26 cellular contexts compared by ENCODE assay signal in genomic region chr15:50168778-50169411, GRCh38. TPM values are rescaled to one million over a fixed set of nuclear protein-coding genes. Genes with fewer than 3 reads are reported as not detected.
DNase-seq lines count a peak whose midpoint lies in the region; ATAC-seq and TF ChIP-seq lines count a peak whose summit lies in the region.
"Had no signal": no experiment of that assay in that cellular context is flagged by ENCODE, and none has a peak within 500 bp of the region (broad histone marks: within the 10 kb centered on the region; RNA-seq: fewer than 3 reads in every experiment).

No MANE protein-coding gene starts in this region.

- peaks cover 13% of the 10 kb centered on the region for H3K4me1 Mint-ChIP-seq in endodermal cell
- H3K4me1 Mint-ChIP-seq in neural progenitor cell: peaks cover 10% of the 10 kb centered on the region
- H3K4me1 Mint-ChIP-seq: activated T-helper 17 cell treated with anti-CD3 and anti-CD28 coated beads, Interleukin-2, amount 50 U/mL, for 72 hours; IgD-negative memory B cell had no signal

- ATAC-seq in GM21526 (IDR thresholded peaks at IDR 0.05; ENCODE audit: low FRiP score, unreplicated experiment): no peak
- ATAC-seq: activated naive CD4-positive, alpha-beta T cell treated with anti-CD3 and anti-CD28 coated beads, Interleukin-2, amount 50 U/mL, for 72 hours; activated T-helper 17 cell treated with anti-CD3 and anti-CD28 coated beads, Interleukin-2, amount 50 U/mL, for 72 hours; heart left ventricle; stimulated activated naive CD8-positive, alpha-beta T cell treated with anti-CD3 and anti-CD28 coated beads, Interleukin-15, amount 100 ng/mL, for 72 hours had no signal

- H3K36me3 Mint-ChIP-seq in endodermal cell (ENCODE audit: low read depth) (peaks cover 9% of the 10 kb centered on the region), neural progenitor cell (no peaks in the 10 kb centered on the region)

- no peaks in the 10 kb centered on the region for H3K27me3 ChIP-seq in endodermal cell (ENCODE audit: control insufficient read depth, insufficient read depth, low read length, poor library complexity, severe bottlenecking)
- no peaks in the 10 kb centered on the region for H3K27me3 ChIP-seq in neural progenitor cell
- H3K27me3 ChIP-seq: heart left ventricle had no signal

- H3K9me3 ChIP-seq in endodermal cell (ENCODE audit: control insufficient read depth, low read length) (peaks cover 12% of the 10 kb centered on the region), neural progenitor cell (ENCODE audit: low read depth) (no peaks in the 10 kb centered on the region)
- H3K9me3 ChIP-seq: heart left ventricle had no signal

- H3K27me3 Mint-ChIP-seq in endodermal cell (ENCODE audit: insufficient read depth) (peaks cover 4% of the 10 kb centered on the region), neural progenitor cell (ENCODE audit: insufficient read depth, low read depth) (peaks cover 9% of the 10 kb centered on the region)
- H3K27me3 Mint-ChIP-seq: activated CD4-positive, alpha-beta memory T cell treated with anti-CD3 and anti-CD28 coated beads, Interleukin-2, amount 10 ng/mL, durations not matched to agents 7 days and 5 days had no signal

- H3K4me2 ChIP-seq in neural progenitor cell: no peak overlapping the region

- H3K4me3 ChIP-seq in endodermal cell (ENCODE audit: low read length): peak overlapping the region; percentile 47
- no peak overlapping the region for H3K4me3 ChIP-seq in neural progenitor cell
- H3K4me3 ChIP-seq: heart left ventricle had no signal

- no peak for TF ChIP-seq CTCF in endodermal cell (conservative IDR thresholded peaks at IDR 0.05)
- TF ChIP-seq CTCF in neural progenitor cell (IDR thresholded peaks at IDR 0.05): no peak

- no peaks in the 10 kb centered on the region for H3K79me2 ChIP-seq in neural progenitor cell (ENCODE audit: low read depth)

- H3K4me3 Mint-ChIP-seq in endodermal cell (no peak overlapping the region), neural progenitor cell (no peak overlapping the region)
- H3K4me3 Mint-ChIP-seq: activated CD4-positive, alpha-beta memory T cell treated with anti-CD3 and anti-CD28 coated beads, Interleukin-2, amount 10 ng/mL, durations not matched to agents 7 days and 5 days; activated T-helper 17 cell treated with anti-CD3 and anti-CD28 coated beads, Interleukin-2, amount 50 U/mL, for 72 hours; CD4-positive, alpha-beta T cell; IgD-negative memory B cell; stimulated activated naive CD8-positive, alpha-beta T cell treated with anti-CD3 and anti-CD28 coated beads, Interleukin-15, amount 100 ng/mL, for 72 hours had no signal

- H3K36me3 ChIP-seq in endodermal cell (ENCODE audit: control insufficient read depth, insufficient read depth, low read length) (no peaks in the 10 kb centered on the region), neural progenitor cell (no peaks in the 10 kb centered on the region)
- H3K36me3 ChIP-seq: heart left ventricle had no signal

- peak overlapping the region; percentile 87 for H3K27ac Mint-ChIP-seq in endodermal cell
- no peak overlapping the region for H3K27ac Mint-ChIP-seq in neural progenitor cell
- H3K27ac Mint-ChIP-seq: activated CD4-positive, alpha-beta memory T cell treated with anti-CD3 and anti-CD28 coated beads, Interleukin-2, amount 10 ng/mL, durations not matched to agents 7 days and 5 days; activated naive CD4-positive, alpha-beta T cell treated with anti-CD3 and anti-CD28 coated beads, Interleukin-2, amount 50 U/mL, for 72 hours; CD4-positive, alpha-beta T cell; IgD-negative memory B cell; stimulated activated naive CD8-positive, alpha-beta T cell treated with anti-CD3 and anti-CD28 coated beads, Interleukin-15, amount 100 ng/mL, for 72 hours had no signal

- peak; percentile 2 for DNase-seq in NCI-H2227 (lab: John Stamatoyannopoulos, UW; ENCODE audit: unreplicated experiment)
- DNase-seq in NCI-H2227 treated with DMSO at 0.1 percent for 48 hours (lab: John Stamatoyannopoulos, UW): no peak
- DNase-seq in NCI-H187 treated with DMSO at 0.1 percent for 48 hours (lab: John Stamatoyannopoulos, UW): peak; percentile 38
- DNase-seq in endodermal cell: no peak
- no peak for DNase-seq in neural progenitor cell (ENCODE audit: low spot score)
- DNase-seq in mesenteric fat pad (ENCODE audit: low spot score): no peak
- DNase-seq in HUDEP-2 (lab: John Stamatoyannopoulos, UW; ENCODE audit: unreplicated experiment in 76 of 76): no peak
- DNase-seq: activated CD4-positive, alpha-beta memory T cell treated with anti-CD3 and anti-CD28 coated beads, Interleukin-2, amount 10 ng/mL, durations not matched to agents 7 days and 5 days; activated CD4-positive, CD25-positive, alpha-beta regulatory T cell treated with anti-CD3 and anti-CD28 coated beads, Interleukin-2, amount 50 U/mL, for 72 hours; activated CD8-positive, alpha-beta memory T cell treated with anti-CD3 and anti-CD28 coated beads, Interleukin-2, amount 50 U/mL, for 48 hours; AML-193; CD4-positive, alpha-beta T cell; effector memory CD4-positive, alpha-beta T cell; GOT3; NCI-H1092 treated with DMSO at 0.1 percent for 48 hours; NCI-H2081; NCI-H510A treated with DMSO at 0.1 percent for 48 hours; small intestine; stimulated activated CD8-positive, alpha-beta memory T cell treated with anti-CD3 and anti-CD28 coated beads, Interleukin-4, amount 100 ng/mL, for 48 hours; stimulated activated naive CD8-positive, alpha-beta T cell treated with anti-CD3 and anti-CD28 coated beads, Interleukin-15, amount 100 ng/mL, for 72 hours; T-helper 1 cell had no signal

- H3K4me1 ChIP-seq in endodermal cell (ENCODE audit: control insufficient read depth, insufficient read depth, low read length) (peaks cover 8% of the 10 kb centered on the region), neural progenitor cell (no peaks in the 10 kb centered on the region)
- H3K4me1 ChIP-seq: heart left ventricle had no signal

- no peaks in the 10 kb centered on the region for H3F3A ChIP-seq in neural progenitor cell (ENCODE audit: low read depth)

- H3K9me3 Mint-ChIP-seq in endodermal cell: peaks cover 50% of the 10 kb centered on the region
- peaks cover 17% of the 10 kb centered on the region for H3K9me3 Mint-ChIP-seq in neural progenitor cell
- H3K9me3 Mint-ChIP-seq: activated T-helper 17 cell treated with anti-CD3 and anti-CD28 coated beads, Interleukin-2, amount 50 U/mL, for 72 hours; CD4-positive, alpha-beta T cell had no signal

- no peak overlapping the region for H3K9ac ChIP-seq in endodermal cell (ENCODE audit: extremely low read depth, low read length, poor library complexity, severe bottlenecking)
- H3K9ac ChIP-seq in neural progenitor cell: no peak overlapping the region

- WGBS in endodermal cell (ENCODE audit: insufficient coverage in 1 of 2, insufficient read length in 1 of 2), 2 experiments: 91 to 94% methylated on average over 5 to 10 of the region's 10 CpGs

- H3K27ac ChIP-seq in endodermal cell (ENCODE audit: low read depth, low read length) (no peak overlapping the region), neural progenitor cell (no peak overlapping the region)
- H3K27ac ChIP-seq: heart left ventricle had no signal

- H4K20me1 ChIP-seq in neural progenitor cell (ENCODE audit: low read depth): no peaks in the 10 kb centered on the region

- H2AFZ ChIP-seq in neural progenitor cell (replicated peaks): peak overlapping the region; percentile 85

RNA-seq across cellular contexts. Expression of gene SLC27A2, which starts 13.1 kb away (rescaled TPM):
- total RNA-seq in endodermal cell (1 to 10 TPM; 4.0 to 6.8 TPM), neural progenitor cell (ENCODE audit: low replicate concordance) (2.1 and 3.8 TPM in 2 replicates), mesenteric fat pad (1.7 TPM)
- polyA plus RNA-seq in endodermal cell (2013, experiment 1 of 2): 1.4 TPM
- polyA plus RNA-seq in endodermal cell (2013, experiment 2 of 2): 1.9 TPM

RNA-seq across cellular contexts. Expression of gene ATP8B4, which starts 49.9 kb away (rescaled TPM):
- total RNA-seq in endodermal cell (under 1 TPM; 0.64 to 0.95 TPM), neural progenitor cell (ENCODE audit: low replicate concordance) (2.0 and 2.7 TPM in 2 replicates), mesenteric fat pad (31.5 TPM)
- 0.14 TPM for polyA plus RNA-seq in endodermal cell (2013, experiment 1 of 2)
- polyA plus RNA-seq in endodermal cell (2013, experiment 2 of 2): 0.04 TPM
- polyA plus RNA-seq: IgD-negative memory B cell had no signal

Comparison
In these comparisons a context has a peak if more than half of its experiments do, and no peak if none do; other contexts are left out.
1. DNase-seq: peak in NCI-H2227 (single experiment) and NCI-H187 treated with DMSO at 0.1 percent for 48 hours (single experiment); none in NCI-H2227 treated with DMSO at 0.1 percent for 48 hours (single experiment), endodermal cell (single experiment), neural progenitor cell (single experiment), mesenteric fat pad (single experiment) and HUDEP-2 (0 of 76).